ENCODE assay signal across 22 cellular contexts in genomic region chr2:230910546-230911135, GRCh38. TPM values are rescaled to one million over a fixed set of nuclear protein-coding genes. Genes with fewer than 3 reads are reported as not detected.
A peak's percentile ranks its signal among the peaks of the same experiment; 100 is the strongest.
DNase-seq lines count a peak whose midpoint lies in the region; ATAC-seq and TF ChIP-seq lines count a peak whose summit lies in the region.
"Had no signal": no experiment of that assay in that cellular context is flagged by ENCODE, and none has a peak within 500 bp of the region (broad histone marks: within the 10 kb centered on the region; RNA-seq: fewer than 3 reads in every experiment).

No MANE protein-coding gene starts in this region.

- H3K36me3 Mint-ChIP-seq in activated naive CD4-positive, alpha-beta T cell treated with anti-CD3 and anti-CD28 coated beads for 36 hours (ENCODE audit: low read depth), result no peaks in the 10 kb centered on the region

- no peak overlapping the region for H3K4me3 Mint-ChIP-seq in activated naive CD4-positive, alpha-beta T cell treated with anti-CD3 and anti-CD28 coated beads for 36 hours
- H3K4me3 Mint-ChIP-seq: activated T-cell treated with anti-CD3 and anti-CD28 coated beads, Interleukin-2, amount 50 U/mL, for 4 hours; T-helper 17 cell had no signal

- no peaks in the 10 kb centered on the region for H3K9me3 ChIP-seq in right lobe of liver
- no peaks in the 10 kb centered on the region for H3K9me3 ChIP-seq in tibial artery
- H3K9me3 ChIP-seq: heart right ventricle, left ventricle myocardium inferior, prostate gland, SJCRH30, vagina had no signal

- no peaks in the 10 kb centered on the region for H3K9me3 Mint-ChIP-seq in activated naive CD4-positive, alpha-beta T cell treated with anti-CD3 and anti-CD28 coated beads for 36 hours
- H3K9me3 Mint-ChIP-seq: activated T-cell treated with anti-CD3 and anti-CD28 coated beads, Interleukin-2, amount 50 U/mL, for 4 hours had no signal

- H3K27me3 ChIP-seq in right lobe of liver (no peaks in the 10 kb centered on the region), tibial artery (peaks cover 0 to 9% of the 10 kb centered on the region in 2 donors)
- H3K27me3 ChIP-seq: vagina had no signal

- no peak overlapping the region for H3K27ac ChIP-seq in right lobe of liver
- no peak overlapping the region for H3K27ac ChIP-seq in tibial artery
- H3K27ac ChIP-seq: heart right ventricle, HL-60, left ventricle myocardium inferior, prostate gland, SJCRH30, vagina had no signal

- peaks cover 31% of the 10 kb centered on the region for H3K4me1 Mint-ChIP-seq in activated naive CD4-positive, alpha-beta T cell treated with anti-CD3 and anti-CD28 coated beads for 36 hours (ENCODE audit: low read depth)

- no peak for TF ChIP-seq CTCF in right lobe of liver (IDR thresholded peaks at IDR 0.05)
- no peak for TF ChIP-seq CTCF in tibial artery (IDR thresholded peaks at IDR 0.05)

- intact Hi-C loops in activated naive CD4-positive, alpha-beta T cell treated with anti-CD3 and anti-CD28 coated beads for 36 hours (cut with micrococcal nuclease), result no loop called here
- intact Hi-C loops in right lobe of liver (cut with DNase I), result no loop called here
- intact Hi-C loops in tibial artery (cut with DNase I; ENCODE audit: low total_unique reads), result no loop called here

- no peaks in the 10 kb centered on the region for H3K36me3 ChIP-seq in right lobe of liver
- H3K36me3 ChIP-seq in tibial artery, result no peaks in the 10 kb centered on the region
- H3K36me3 ChIP-seq: heart right ventricle, left ventricle myocardium inferior, prostate gland, SJCRH30, vagina had no signal

- peaks cover 1% of the 10 kb centered on the region for H3K27me3 Mint-ChIP-seq in activated naive CD4-positive, alpha-beta T cell treated with anti-CD3 and anti-CD28 coated beads for 36 hours (ENCODE audit: low read depth)

- H3K4me1 ChIP-seq in right lobe of liver (no peaks in the 10 kb centered on the region), tibial artery (no peaks in the 10 kb centered on the region)
- H3K4me1 ChIP-seq: prostate gland, SJCRH30 had no signal

- H3K4me3 ChIP-seq in right lobe of liver (no peak overlapping the region), tibial artery (no peak overlapping the region)
- H3K4me3 ChIP-seq: heart right ventricle, left ventricle myocardium inferior, prostate gland, SJCRH30, smooth muscle cell, vagina had no signal

- WGBS in right lobe of liver (ENCODE audit: insufficient coverage, low coverage, low lambda C conversion rate, missing lambda C conversion rate), result 60% methylated on average over 12 of the region's 13 CpGs

- ATAC-seq in right lobe of liver, result no peak
- ATAC-seq: heart right ventricle, T-helper 17 cell had no signal

- no peak for TF ChIP-seq POLR2A in right lobe of liver (IDR thresholded peaks at IDR 0.05)

- H3K27ac Mint-ChIP-seq in activated naive CD4-positive, alpha-beta T cell treated with anti-CD3 and anti-CD28 coated beads for 36 hours, result no peak overlapping the region

- peak; percentile 24 for DNase-seq in activated naive CD4-positive, alpha-beta T cell treated with anti-CD3 and anti-CD28 coated beads for 36 hours
- no peak for DNase-seq in activated naive CD4-positive, alpha-beta T cell (lab: John Stamatoyannopoulos, UW)
- DNase-seq in activated CD8-positive, alpha-beta memory T cell treated with anti-CD3 and anti-CD28 coated beads, Interleukin-2, amount 50 U/mL, for 4 hours, result peak; percentile 8
- DNase-seq in right lobe of liver (peak in 2 of 3 donors; percentile 16 to 20), tibial artery (peak; percentile 12 to 23), activated gamma-delta T cell treated with Interleukin-2 at 50 U/mL for 16 hours (no peak), germinal center (ENCODE audit: low spot score) (no peak), NCI-H524 treated with DMSO at 0.1 percent for 48 hours (lab: John Stamatoyannopoulos, UW) (no peak)
- DNase-seq: activated CD4-positive, alpha-beta T cell treated with anti-CD3 and anti-CD28 coated beads, Interleukin-2, amount 50 U/mL, for 4 hours; activated T-cell treated with anti-CD3 and anti-CD28 coated beads, Interleukin-2, amount 50 U/mL, for 4 hours; DMS 273 treated with DMSO at 0.1 percent for 48 hours; heart right ventricle; left ventricle myocardium inferior; MM.1S; NCI-H2227 treated with DMSO at 0.1 percent for 48 hours; SJCRH30; stimulated activated CD4-positive, alpha-beta T cell treated with anti-CD3 and anti-CD28 coated beads, Interleukin-4, amount 100 ng/mL, for 24 hours; T-helper 17 cell had no signal

- CTCF ChIA-PET in activated naive CD4-positive, alpha-beta T cell treated with anti-CD3 and anti-CD28 coated beads for 36 hours (lab: Charles Lee), result interaction anchor here (1.1 to 1.8 kb wide), 2 partner anchors 60 to 76 kb away, joined by 5 to 7 read pairs; no protein-coding TSS in a partner anchor

RNA-seq across cellular contexts. Expression of gene GPR55, which starts 14.4 kb away (rescaled TPM):
- under 1 TPM; 0.35 to 0.43 TPM for total RNA-seq in activated naive CD4-positive, alpha-beta T cell treated with anti-CD3 and anti-CD28 coated beads for 36 hours
- under 1 TPM in 3 of 6 experiments, not detected in 3; 0.06 to 0.12 (median 0.07) TPM for total RNA-seq in right lobe of liver
- total RNA-seq: left ventricle myocardium inferior, smooth muscle cell had no signal

RNA-seq across cellular contexts. Expression of gene ITM2C, which starts 45.9 kb away (rescaled TPM):
- 10 to 100 TPM; 13.0 to 13.6 TPM for total RNA-seq in activated naive CD4-positive, alpha-beta T cell treated with anti-CD3 and anti-CD28 coated beads for 36 hours
- total RNA-seq in right lobe of liver, result 10 to 100 TPM; 11.1 to 26.9 (median 24.2) TPM

Comparison
In these comparisons a context has a peak if more than half of its experiments do, and no peak if none do; other contexts are left out.
1. DNase-seq: peak in activated naive CD4-positive, alpha-beta T cell treated with anti-CD3 and anti-CD28 coated beads for 36 hours (single experiment), activated CD8-positive, alpha-beta memory T cell treated with anti-CD3 and anti-CD28 coated beads, Interleukin-2, amount 50 U/mL, for 4 hours (single experiment), right lobe of liver (2 of 3) and tibial artery (2 of 2); none in activated naive CD4-positive, alpha-beta T cell (0 of 4), activated gamma-delta T cell treated with Interleukin-2 at 50 U/mL for 16 hours (single experiment), germinal center (single experiment) and NCI-H524 treated with DMSO at 0.1 percent for 48 hours (single experiment).